Comparison of ENCODE assay signal across 18 cellular contexts in the genomic region with DNA sequence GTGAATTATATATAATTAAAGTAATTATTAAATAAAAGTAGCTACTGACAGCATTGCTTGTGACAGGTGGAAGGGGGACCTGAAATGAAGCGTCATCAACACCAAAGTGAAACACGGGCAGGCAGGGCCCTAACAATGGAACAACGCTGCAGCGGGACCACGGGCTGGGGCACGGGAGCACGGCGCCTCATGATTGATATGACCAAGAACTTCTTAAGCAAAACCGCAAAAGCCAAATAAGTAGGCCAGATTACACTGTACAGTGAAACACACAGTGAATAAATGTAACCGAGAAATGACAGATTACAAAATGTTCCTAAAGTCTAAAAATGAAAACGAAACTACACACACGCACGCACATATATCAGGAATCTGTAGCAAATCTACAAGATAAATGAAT.
DNase-seq lines count a peak whose midpoint lies in the region; ATAC-seq and TF ChIP-seq lines count a peak whose summit lies in the region.
"Had no signal": no experiment of that assay in that cellular context is flagged by ENCODE, and none has a peak within 500 bp of the region (broad histone marks: within the 10 kb centered on the region; RNA-seq: fewer than 3 reads in every experiment).

No MANE protein-coding gene starts in this region.

- H3K9me3 Mint-ChIP-seq in stimulated activated naive CD8-positive, alpha-beta T cell treated with anti-CD3 and anti-CD28 coated beads, Interleukin-15, amount 100 ng/mL, for 72 hours, result peaks cover 0 to 14% of the 10 kb centered on the region in 2 donors
- peaks cover 0 to 10% (median 0%) of the 10 kb centered on the region in 9 donors for H3K9me3 Mint-ChIP-seq in naive thymus-derived CD8-positive, alpha-beta T cell

- peak; percentile 65 for ATAC-seq in stimulated activated naive CD8-positive, alpha-beta T cell treated with anti-CD3 and anti-CD28 coated beads, Interleukin-15, Interleukin-2, amounts not matched to agents 100 U/mL and 50 U/mL, for 24 hours
- no peak for ATAC-seq in stimulated activated naive CD8-positive, alpha-beta T cell treated with anti-CD3 and anti-CD28 coated beads, Interleukin-15, amount 100 ng/mL, for 72 hours
- ATAC-seq in naive thymus-derived CD8-positive, alpha-beta T cell, result no peak
- ATAC-seq in GM19463 (IDR thresholded peaks at IDR 0.05; ENCODE audit: unreplicated experiment) (no peak), HG03432 (IDR thresholded peaks at IDR 0.05; ENCODE audit: unreplicated experiment) (no peak)

- H3K4me3 ChIP-seq in WI38 (ENCODE audit: low read depth, low read length), result peak overlapping the region; percentile 27
- H3K4me3 ChIP-seq: esophagus squamous epithelium had no signal

- peaks cover 0 to 15% (median 3%) of the 10 kb centered on the region in 3 donors for H3K36me3 Mint-ChIP-seq in naive thymus-derived CD8-positive, alpha-beta T cell
- H3K36me3 Mint-ChIP-seq: brain, IgD-negative memory B cell had no signal

- intact Hi-C loops in cardiac septum (cut with DNase I), result no loop called here

- no peaks in the 10 kb centered on the region for H3K4me1 Mint-ChIP-seq in stimulated activated naive CD8-positive, alpha-beta T cell treated with anti-CD3 and anti-CD28 coated beads, Interleukin-15, amount 100 ng/mL, for 72 hours
- H3K4me1 Mint-ChIP-seq in naive thymus-derived CD8-positive, alpha-beta T cell, result peaks cover 0 to 7% (median 5%) of the 10 kb centered on the region in 4 donors
- H3K4me1 Mint-ChIP-seq: B cell had no signal

- DNase-seq in stimulated activated naive CD8-positive, alpha-beta T cell treated with anti-CD3 and anti-CD28 coated beads, Interleukin-15, Interleukin-2, amounts not matched to agents 100 U/mL and 50 U/mL, for 24 hours, result peak; percentile 24
- DNase-seq in stimulated activated naive CD8-positive, alpha-beta T cell treated with anti-CD3 and anti-CD28 coated beads, Interleukin-15, amount 100 ng/mL, for 72 hours, result no peak
- no peak for DNase-seq in naive thymus-derived CD8-positive, alpha-beta T cell
- DNase-seq in cardiac septum (ENCODE audit: low spot score) (no peak), kidney tubule cell (ENCODE audit: low spot score) (no peak)
- DNase-seq: activated B cell treated with CpG ODN at 0.5 μM for 24 hours, activated gamma-delta T cell, esophagus squamous epithelium, mesenchymal stem cell, NCI-H2081 treated with DMSO at 0.1 percent for 48 hours, NCI-H748 treated with DMSO at 0.1 percent for 48 hours had no signal

- TF ChIP-seq CTCF in WI38 (IDR thresholded peaks at IDR 0.05; ENCODE audit: low read depth, low read length), result no peak

- peak overlapping the region in 1 of 2 donors; percentile 14 for H3K27ac Mint-ChIP-seq in stimulated activated naive CD8-positive, alpha-beta T cell treated with anti-CD3 and anti-CD28 coated beads, Interleukin-15, amount 100 ng/mL, for 72 hours
- H3K27ac Mint-ChIP-seq in naive thymus-derived CD8-positive, alpha-beta T cell, result peak overlapping the region in 7 of 10 donors; percentile 2 to 92 (median 38)
- H3K27ac Mint-ChIP-seq: activated B cell treated with CpG ODN at 0.5 μM for 24 hours; B cell; brain; IgD-negative memory B cell; stimulated activated naive CD8-positive, alpha-beta T cell treated with anti-CD3 and anti-CD28 coated beads, Interleukin-15, Interleukin-2, amounts not matched to agents 100 ng/mL and 50 ng/mL, for 24 hours had no signal

- no peaks in the 10 kb centered on the region for H3K27me3 Mint-ChIP-seq in stimulated activated naive CD8-positive, alpha-beta T cell treated with anti-CD3 and anti-CD28 coated beads, Interleukin-15, amount 100 ng/mL, for 72 hours
- no peaks in the 10 kb centered on the region for H3K27me3 Mint-ChIP-seq in naive thymus-derived CD8-positive, alpha-beta T cell
- H3K27me3 Mint-ChIP-seq: activated B cell treated with CpG ODN at 0.5 μM for 24 hours; B cell; stimulated activated naive CD8-positive, alpha-beta T cell treated with anti-CD3 and anti-CD28 coated beads, Interleukin-15, Interleukin-2, amounts not matched to agents 100 ng/mL and 50 ng/mL, for 24 hours had no signal

- POLR2A ChIA-PET in naive thymus-derived CD8-positive, alpha-beta T cell (lab: Charles Lee), result no interaction called here

- no peak overlapping the region for H3K4me3 Mint-ChIP-seq in stimulated activated naive CD8-positive, alpha-beta T cell treated with anti-CD3 and anti-CD28 coated beads, Interleukin-15, amount 100 ng/mL, for 72 hours
- peak overlapping the region in 6 of 10 donors; percentile 40 to 91 (median 52) for H3K4me3 Mint-ChIP-seq in naive thymus-derived CD8-positive, alpha-beta T cell
- H3K4me3 Mint-ChIP-seq: activated B cell treated with CpG ODN at 0.5 μM for 24 hours; B cell; brain; stimulated activated naive CD8-positive, alpha-beta T cell treated with anti-CD3 and anti-CD28 coated beads, Interleukin-15, Interleukin-2, amounts not matched to agents 100 ng/mL and 50 ng/mL, for 24 hours had no signal

Comparison
In these comparisons a context has a peak if more than half of its experiments do, and no peak if none do; other contexts are left out.
1. H3K4me3 Mint-ChIP-seq: peak in naive thymus-derived CD8-positive, alpha-beta T cell (6 of 10); none in stimulated activated naive CD8-positive, alpha-beta T cell treated with anti-CD3 and anti-CD28 coated beads, Interleukin-15, amount 100 ng/mL, for 72 hours (0 of 2).